Comparison of ENCODE assay signal across 26 cellular contexts in genomic region chr9:135084262-135084661, GRCh38. TPM values are rescaled to one million over a fixed set of nuclear protein-coding genes. Genes with fewer than 3 reads are reported as not detected.
"Had no signal": no experiment of that assay in that cellular context is flagged by ENCODE, and none has a peak within 500 bp of the region (broad histone marks: within the 10 kb centered on the region; RNA-seq: fewer than 3 reads in every experiment).

No MANE protein-coding gene starts in this region.

- H3K36me3 ChIP-seq: neutrophil, ovary, right lobe of liver, sigmoid colon, stomach, thoracic aorta, thyroid gland, tibial nerve, upper lobe of left lung, vagina had no signal

- H2AFZ ChIP-seq: parathyroid adenoma had no signal

- FAIRE-seq: small intestine, urothelium cell line had no signal

- H3K9ac ChIP-seq: parathyroid adenoma had no signal

- H3K27ac ChIP-seq: neutrophil, ovary, parathyroid adenoma, psoas muscle, right lobe of liver, sigmoid colon, stomach, thoracic aorta, thyroid gland, tibial nerve, upper lobe of left lung, vagina had no signal

- ATAC-seq: natural killer cell treated with Interleukin-12 subunit alpha and Interleukin-12 subunit beta and Interleukin-15 and Interleukin-18, amount 100 ng/mL, for 72 hours; psoas muscle; right cardiac atrium; right lobe of liver; stimulated activated effector memory CD8-positive, alpha-beta T cell treated with anti-CD3 and anti-CD28 coated beads, Interleukin-12 subunit alpha, Interleukin-12 subunit beta, amount 100 ng/mL, for 72 hours; stimulated activated naive B cell treated with anti-CD40 and anti-IgM and Interleukin-4, amounts not matched to agents 10 μg/mL and 1 μg/mL and 100 μg/mL, for 72 hours had no signal

- H3K27me3 ChIP-seq: ovary had no signal

- DNase-seq: nephron progenitor cell; occipital lobe; psoas muscle; sigmoid colon; small intestine; stimulated activated CD4-positive, alpha-beta T cell treated with anti-CD3 and anti-CD28 coated beads, Interleukin-15, amount 100 ng/mL, for 24 hours; stimulated activated CD4-positive, alpha-beta T cell treated with anti-CD3 and anti-CD28 coated beads, Interleukin-2, amount 100 ng/mL, for 24 hours; stimulated activated CD4-positive, alpha-beta T cell treated with anti-CD3 and anti-CD28 coated beads, Interleukin-2, amount 100 ng/mL, for 48 hours; stimulated activated CD4-positive, alpha-beta T cell treated with anti-CD3 and anti-CD28 coated beads, Interleukin-4, amount 100 ng/mL, for 24 hours; stimulated activated naive B cell treated with anti-CD40 and anti-IgM and Interleukin-4, amounts not matched to agents 10 μg/mL and 1 μg/mL and 100 μg/mL, for 72 hours; stimulated activated naive CD4-positive, alpha-beta T cell treated with Interleukin-2 at 50 U/mL for 16 hours; trophoblast cell had no signal

- H3K79me2 ChIP-seq: parathyroid adenoma had no signal

- H3K9me3 ChIP-seq: neutrophil, ovary, psoas muscle, right lobe of liver, sigmoid colon, stomach, thoracic aorta, thyroid gland, tibial nerve, upper lobe of left lung, vagina had no signal

- H3K4me1 ChIP-seq: parathyroid adenoma had no signal

- H3K4me3 ChIP-seq: ovary, psoas muscle, right lobe of liver, sigmoid colon, stomach, thoracic aorta, thyroid gland, tibial nerve, upper lobe of left lung, vagina had no signal

RNA-seq across cellular contexts. Expression of gene OLFM1, which starts 3.2 kb away (rescaled TPM):
- total RNA-seq: natural killer cell treated with Interleukin-12 subunit alpha and Interleukin-12 subunit beta and Interleukin-15 and Interleukin-18, amount 100 ng/mL, for 72 hours had no signal
